Comparison of ENCODE assay signal across 8 cellular contexts in the genomic region with DNA sequence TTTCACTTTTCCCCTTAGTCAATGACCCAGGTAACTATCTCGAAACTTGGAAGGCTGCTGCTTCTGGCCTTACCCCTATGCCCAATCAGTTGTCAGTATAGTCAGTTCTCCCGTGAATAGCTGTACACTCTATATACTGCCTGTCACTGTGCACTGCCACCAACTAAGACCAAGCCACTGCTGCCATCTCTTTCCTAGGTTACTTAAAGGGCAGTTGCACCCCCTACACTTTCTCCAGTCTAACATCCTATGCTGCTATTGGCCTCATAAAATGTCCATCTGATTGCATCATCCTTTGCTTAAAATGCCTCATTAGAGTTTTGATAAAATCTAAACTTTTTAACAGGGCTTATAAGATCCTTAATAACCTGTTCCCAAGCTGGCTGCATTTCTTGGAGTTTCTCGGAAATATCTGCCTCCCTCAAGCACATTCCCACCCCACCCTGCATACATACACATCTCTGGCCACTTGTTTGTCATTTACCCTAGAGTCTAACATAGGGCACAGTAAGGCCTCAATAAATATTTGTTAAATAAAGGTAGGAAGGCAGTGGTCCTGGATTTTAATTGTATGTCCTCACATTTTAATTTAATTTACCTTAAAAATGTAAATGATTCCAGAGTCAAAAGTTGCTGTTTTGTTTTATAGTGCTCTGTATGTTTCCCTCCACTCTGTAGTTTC. TPM values are rescaled to one million over a fixed set of nuclear protein-coding genes. Genes with fewer than 3 reads are reported as not detected.
DNase-seq lines count a peak whose midpoint lies in the region; ATAC-seq, FAIRE-seq and TF ChIP-seq lines count a peak whose summit lies in the region.

No MANE protein-coding gene starts in this region.

- peaks cover 26% of the 10 kb centered on the region for H3F3A ChIP-seq in SK-N-SH (replicated peaks; ENCODE audit: insufficient read depth)

- H3K36me3 Mint-ChIP-seq in CD8-positive, alpha-beta T cell: peaks cover 37% of the 10 kb centered on the region

- H3K9me3 ChIP-seq in CD8-positive, alpha-beta T cell (ENCODE audit: low read length): no peaks in the 10 kb centered on the region
- H3K9me3 ChIP-seq in SK-N-SH: no peaks in the 10 kb centered on the region
- no peaks in the 10 kb centered on the region for H3K9me3 ChIP-seq in iPS-18a (ENCODE audit: control insufficient read depth, low read depth, low read length)

- no peaks in the 10 kb centered on the region for H3K9me3 Mint-ChIP-seq in CD8-positive, alpha-beta T cell

- no peaks in the 10 kb centered on the region for H3K27me3 ChIP-seq in CD8-positive, alpha-beta T cell (ENCODE audit: insufficient read depth, low read length)
- H3K27me3 ChIP-seq in SK-N-SH (ENCODE audit: insufficient read depth) (no peaks in the 10 kb centered on the region), iPS-18a (ENCODE audit: control insufficient read depth, insufficient read depth, low read length) (no peaks in the 10 kb centered on the region)

- H3K4me2 ChIP-seq in SK-N-SH: peak overlapping the region; percentile 66

- peak overlapping the region; percentile 21; the same call in 1 of the 2 replicates for H2AFZ ChIP-seq in SK-N-SH (ENCODE audit: low read depth)

- peak overlapping the region; percentile 95 for H3K27ac Mint-ChIP-seq in CD8-positive, alpha-beta T cell

- H3K4me3 ChIP-seq in CD8-positive, alpha-beta T cell (ENCODE audit: low read depth, low read length): no peak overlapping the region
- H3K4me3 ChIP-seq in SK-N-SH (ENCODE audit: low read depth in 2 of 2, low read length in 1 of 2) (no peak overlapping the region), iPS-18a (ENCODE audit: low read length) (no peak overlapping the region)

- CTCF ChIA-PET in CD8-positive, alpha-beta T cell (lab: Charles Lee): interaction anchor here (1.1 to 2.3 kb wide), 4 partner anchors 7 to 89 kb away, joined by 4 to 8 read pairs (median 6); no protein-coding TSS in a partner anchor
- CTCF ChIA-PET in SK-N-SH (lab: Yijun Ruan, JAX): interaction anchor here (0.8 to 2.1 kb wide), 6 partner anchors 11 to 335 kb away, joined by 3 to 9 read pairs (median 4); no protein-coding TSS in a partner anchor

- no peak for TF ChIP-seq CTCF in CD8-positive, alpha-beta T cell (IDR thresholded peaks at IDR 0.05)
- TF ChIP-seq CTCF in SK-N-SH (IDR thresholded peaks at IDR 0.05): no peak

- no peak for TF ChIP-seq RAD21 in SK-N-SH (IDR thresholded peaks at IDR 0.05; ENCODE audit: low read length)

- WGBS in SK-N-SH (ENCODE audit: low lambda C conversion rate): 78% methylated on average over 3 of the region's 3 CpGs

- H3K9ac ChIP-seq in SK-N-SH: peak overlapping the region; percentile 40; the same call in 1 of the 2 replicates
- no peak overlapping the region for H3K9ac ChIP-seq in iPS-18a (ENCODE audit: low read length)

- POLR2A ChIA-PET in CD8-positive, alpha-beta T cell (lab: Charles Lee): interaction anchor here (0.6 to 0.9 kb wide), 3 partner anchors 11 to 33 kb away, joined by 3 read pairs; no protein-coding TSS in a partner anchor
- POLR2A ChIA-PET in SK-N-SH (lab: Yijun Ruan, JAX): no interaction called here

- no peak for TF ChIP-seq EP300 in SK-N-SH (IDR thresholded peaks at IDR 0.05; ENCODE audit: borderline replicate concordance in 1 of 2, low read depth in 1 of 2, low read length in 1 of 2)

- FAIRE-seq in H54 (lab: Jason Lieb, UNC): no peak

- no peaks in the 10 kb centered on the region for H3K9me2 ChIP-seq in SK-N-SH

- ATAC-seq in CD8-positive, alpha-beta T cell: no peak
- ATAC-seq in GM21576 (IDR thresholded peaks at IDR 0.05; ENCODE audit: unreplicated experiment) (peak; percentile 31), GM18520 (IDR thresholded peaks at IDR 0.05; ENCODE audit: unreplicated experiment) (no peak)

- peak overlapping the region; percentile 56 for H3K4me3 Mint-ChIP-seq in CD8-positive, alpha-beta T cell

- intact Hi-C loops in CD8-positive, alpha-beta T cell (cut with DNase I, micrococcal nuclease): no loop called here

- peaks cover 94% of the 10 kb centered on the region for H3K4me1 Mint-ChIP-seq in CD8-positive, alpha-beta T cell (ENCODE audit: low read depth)

- H3K27ac ChIP-seq in CD8-positive, alpha-beta T cell (ENCODE audit: low read depth, low read length): no peak overlapping the region
- H3K27ac ChIP-seq in SK-N-SH (ENCODE audit: low read depth in 2 of 2, low read length in 1 of 2) (peak overlapping the region; percentile 65 to 92), iPS-18a (ENCODE audit: low read length) (peak overlapping the region; percentile 2)

- H3K27me3 Mint-ChIP-seq in CD8-positive, alpha-beta T cell (ENCODE audit: low read depth): no peaks in the 10 kb centered on the region

- H3K79me2 ChIP-seq in SK-N-SH (ENCODE audit: insufficient read depth): peaks cover 55% of the 10 kb centered on the region

- peaks cover 96% of the 10 kb centered on the region for H3K4me1 ChIP-seq in CD8-positive, alpha-beta T cell (ENCODE audit: insufficient read depth, low read length)
- H3K4me1 ChIP-seq in SK-N-SH (ENCODE audit: control insufficient read depth in 1 of 2, insufficient read depth in 2 of 2, low read depth in 1 of 2, low read length in 1 of 2) (peaks cover 7 to 27% of the 10 kb centered on the region in 2 experiments), iPS-18a (ENCODE audit: control insufficient read depth, low read depth, low read length) (peaks cover 24% of the 10 kb centered on the region)

- H3K36me3 ChIP-seq in CD8-positive, alpha-beta T cell (ENCODE audit: insufficient read depth, low read length): no peaks in the 10 kb centered on the region
- H3K36me3 ChIP-seq in SK-N-SH (replicated peaks in 1 of 2; ENCODE audit: control insufficient read depth in 1 of 2, insufficient read depth in 2 of 2, low read length in 1 of 2) (peaks cover 0 to 4% of the 10 kb centered on the region in 2 experiments), iPS-18a (ENCODE audit: control insufficient read depth, low read depth, low read length) (no peaks in the 10 kb centered on the region)

- no peak for DNase-seq in CD8-positive, alpha-beta T cell
- DNase-seq in SK-N-SH (no peak), H54 (ENCODE audit: insufficient read length, low spot score) (no peak), NCI-H1092 treated with DMSO at 0.1 percent for 48 hours (lab: John Stamatoyannopoulos, UW) (no peak), NCI-H128 (lab: John Stamatoyannopoulos, UW; ENCODE audit: unreplicated experiment) (no peak)

- H4K20me1 ChIP-seq in SK-N-SH (ENCODE audit: insufficient read depth): no peaks in the 10 kb centered on the region

- no peak for TF ChIP-seq POLR2A in H54 (IDR thresholded peaks at IDR 0.05; ENCODE audit: low read depth, low read length)

TF ChIP-seq in SK-N-SH, 30 proteins besides CTCF, POLR2A, EP300 and RAD21:
- TF ChIP-seq RFX5 (IDR thresholded peaks at IDR 0.05; ENCODE audit: low read length) (no peak), POLR2AphosphoS5 (IDR thresholded peaks at IDR 0.05; ENCODE audit: low read depth, low read length) (no peak), JUND (IDR thresholded peaks at IDR 0.05) (no peak), PBX3 (IDR thresholded peaks at IDR 0.05) (peak; percentile 32; the same call in 1 of the 2 replicates), ELF1 (IDR thresholded peaks at IDR 0.05) (no peak)

RNA-seq across cellular contexts. Expression of gene TNFAIP8, which starts 32.7 kb away (rescaled TPM):
- total RNA-seq in CD8-positive, alpha-beta T cell: 10 to 100 TPM; 62.3 to 63.0 TPM
- polyA plus RNA-seq in SK-N-SH (2012; rRNA removed): 28.3 and 31.3 TPM in 2 replicates
- 33.8 and 41.5 TPM in 2 replicates for polyA plus RNA-seq in SK-N-SH (2012; cell fraction: cytosol; rRNA removed)
- polyA plus RNA-seq in SK-N-SH (2012; cell fraction: nucleus; rRNA removed): 11.7 and 15.5 TPM in 2 replicates
